8 cellular contexts compared by ENCODE assay signal in the genomic region with DNA sequence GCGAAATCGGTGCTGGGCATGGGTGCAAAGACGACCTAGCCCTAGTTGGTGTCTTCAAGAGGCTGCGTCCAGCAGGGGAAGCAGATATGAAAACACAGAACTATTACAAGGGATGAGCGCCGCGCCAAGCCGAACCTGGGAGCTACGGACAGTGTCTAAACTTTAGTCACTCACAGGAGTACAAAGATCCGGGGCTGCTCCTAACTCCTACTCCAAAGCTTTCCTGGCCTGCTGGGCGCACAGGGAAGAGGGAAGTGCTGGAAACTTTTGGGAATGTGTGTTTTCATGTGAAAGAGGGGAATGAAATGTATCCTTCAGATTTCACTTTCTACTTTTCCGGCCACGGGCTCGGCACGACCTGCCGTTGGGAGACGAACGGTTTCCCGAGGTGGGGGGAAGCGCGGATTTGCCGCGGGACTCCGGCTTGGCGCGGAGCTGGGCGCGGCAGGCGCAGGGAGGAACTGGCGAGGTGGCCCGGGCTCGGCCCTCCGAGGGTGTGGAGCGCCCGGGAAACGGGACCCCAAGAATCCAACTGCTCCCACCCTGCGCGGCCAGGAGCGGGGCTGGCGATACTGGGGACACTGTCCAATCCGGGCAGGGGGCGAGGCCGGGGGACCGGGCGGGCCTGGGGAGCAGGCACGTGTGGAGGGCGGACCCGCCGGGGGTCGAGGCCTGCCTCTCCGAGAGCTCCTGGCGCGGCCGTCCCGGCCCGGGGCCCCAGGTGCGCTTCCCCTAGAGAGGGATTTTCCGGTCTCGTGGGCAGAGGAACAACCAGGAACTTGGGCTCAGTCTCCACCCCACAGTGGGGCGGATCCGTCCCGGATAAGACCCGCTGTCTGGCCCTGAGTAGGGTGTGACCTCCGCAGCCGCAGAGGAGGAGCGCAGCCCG. TPM values are rescaled to one million over a fixed set of nuclear protein-coding genes. Genes with fewer than 3 reads are reported as not detected.
DNase-seq lines count a peak whose midpoint lies in the region; ATAC-seq and TF ChIP-seq lines count a peak whose summit lies in the region.

ANXA4 (plus strand) TSS at position 854 of the 889 bp plus-strand sequence. CDS start 39,432 bp downstream, outside the sequence.

- H3K36me3 ChIP-seq in Caco-2 (ENCODE audit: control insufficient read depth, insufficient read depth, low read length) (no peaks in the 10 kb centered on the region; the same call in 1 of the 2 replicates), thymus (ENCODE audit: control insufficient read depth, insufficient read depth) (no peaks in the 10 kb centered on the region)

- peaks cover 20% of the 10 kb centered on the region for H3K4me1 ChIP-seq in Caco-2
- H3K4me1 ChIP-seq in foreskin keratinocyte = no peaks in the 10 kb centered on the region
- peaks cover 6% of the 10 kb centered on the region for H3K4me1 ChIP-seq in thymus (ENCODE audit: control insufficient read depth, insufficient read depth, low read length)

- H3K36me3 Mint-ChIP-seq in Caco-2 (ENCODE audit: insufficient read depth, unreplicated experiment) = peaks cover 14% of the 10 kb centered on the region

- intact Hi-C loops in Caco-2 (cut with micrococcal nuclease; ENCODE audit: unreplicated experiment) = loop anchor here (1.0 to 2.0 kb wide), 3 partner anchors 23 to 76 kb away; no protein-coding TSS in a partner anchor

- DNase-seq in Caco-2 (peak; percentile 92 to 93), RPMI7951 (ENCODE audit: low read depth) (peak; percentile 85), foreskin keratinocyte (peak; percentile 59 to 77), non-pigmented ciliary epithelial cell (ENCODE audit: low read depth) (peak; percentile 35)
- peak; percentile 87 for DNase-seq in activated effector memory CD4-positive, alpha-beta T cell treated with anti-CD3 and anti-CD28 coated beads, Interleukin-2, amount 50 U/mL, for 16 hours

- WGBS in thymus = under 1% methylated on average over 67 of the region's 67 CpGs

- peak within 1 kb of the TSS; percentile 78 for H3K4me3 ChIP-seq in Caco-2 (ENCODE audit: low read depth, low read length)
- H3K4me3 ChIP-seq in thymus (ENCODE audit: low read length) = peak within 1 kb of the TSS; percentile 79

- H3K27me3 ChIP-seq in Caco-2 (replicated peaks; ENCODE audit: control insufficient read depth, insufficient read depth, low read length) = no peaks in the 10 kb centered on the region
- H3K27me3 ChIP-seq in foreskin keratinocyte = no peaks in the 10 kb centered on the region
- H3K27me3 ChIP-seq in thymus (ENCODE audit: control insufficient read depth, insufficient read depth) = no peaks in the 10 kb centered on the region

- peak within 1 kb of the TSS; percentile 96 for H3K27ac Mint-ChIP-seq in Caco-2 (ENCODE audit: unreplicated experiment)

- peak within 1 kb of the TSS; percentile 92 for H3K27ac ChIP-seq in foreskin keratinocyte
- peak within 1 kb of the TSS; percentile 80 for H3K27ac ChIP-seq in thymus (ENCODE audit: low read depth)

- TF ChIP-seq CTCF in Caco-2 (IDR thresholded peaks at IDR 0.05; ENCODE audit: insufficient read depth in 1 of 2, low read depth in 1 of 2, low read length in 1 of 2, severe bottlenecking in 1 of 2, unreplicated experiment in 1 of 2) = peak in 1 of 2 experiments; percentile 33
- TF ChIP-seq CTCF in foreskin keratinocyte (conservative IDR thresholded peaks at IDR 0.05) = peak; percentile 37

- POLR2A ChIA-PET in Caco-2 (lab: Charles Lee) = interaction anchor here (0.7 to 1.6 kb wide), 8 partner anchors 10 to 173 kb away, joined by 3 to 12 read pairs (median 6); partner anchors contain the start of gene MXD1

- H3K9me3 ChIP-seq in Caco-2 (no peaks in the 10 kb centered on the region), thymus (ENCODE audit: control insufficient read depth) (no peaks in the 10 kb centered on the region)

- peak within 1 kb of the TSS; percentile 97 for H3K4me3 Mint-ChIP-seq in Caco-2 (ENCODE audit: unreplicated experiment)

- TSS peak; percentile 87 for BruUV-seq in Caco-2 (replicated peaks; lab: Mats Ljungman, UMichigan)

- H3K4me1 Mint-ChIP-seq in Caco-2 (ENCODE audit: low read depth, unreplicated experiment) = peaks cover 23% of the 10 kb centered on the region

- ATAC-seq in GM19452 (IDR thresholded peaks at IDR 0.05; ENCODE audit: unreplicated experiment) = peak; percentile 70
- ATAC-seq in HG03571 (IDR thresholded peaks at IDR 0.05; ENCODE audit: unreplicated experiment) = peak; percentile 72
- peak; percentile 89 for ATAC-seq in foreskin keratinocyte

- H3K27me3 Mint-ChIP-seq in Caco-2 (ENCODE audit: insufficient read depth, unreplicated experiment) = no peaks in the 10 kb centered on the region

- CTCF ChIA-PET in Caco-2 (lab: Charles Lee) = interaction anchor here (1.0 to 3.0 kb wide), 5 partner anchors 11 to 75 kb away, joined by 3 to 52 read pairs (median 6); no protein-coding TSS in a partner anchor

- no peaks in the 10 kb centered on the region for H3K9me3 Mint-ChIP-seq in Caco-2 (ENCODE audit: unreplicated experiment)

RNA-seq across cellular contexts. Expression of gene ANXA4, which starts in this region (rescaled TPM):
- total RNA-seq in Caco-2 (2022) (90.8 and 92.0 TPM in 2 replicates), foreskin keratinocyte (46.2 and 53.4 TPM in 2 replicates)
- total RNA-seq in RPMI7951 (2014; rRNA removed; shearing (Covaris generic)) = 43.9 and 63.6 TPM in 2 replicates
- polyA plus RNA-seq in foreskin keratinocyte (91.1 and 95.1 TPM in 2 replicates), thymus (45.3 TPM)

Comparison
In these comparisons a context has a peak if more than half of its experiments do, and no peak if none do; other contexts are left out.
1. Peak in every context shown above with its lines: DNase-seq, ATAC-seq, H3K4me3 ChIP-seq and H3K27ac ChIP-seq.
2. DNase-seq: peak in every context shown above with its lines; median percentile 92 in Caco-2; 87 in activated effector memory CD4-positive, alpha-beta T cell treated with anti-CD3 and anti-CD28 coated beads, Interleukin-2, amount 50 U/mL, for 16 hours; 85 in RPMI7951; 68 in foreskin keratinocyte; 35 in non-pigmented ciliary epithelial cell.